Comparison of ENCODE assay signal across 11 cellular contexts in the genomic region with DNA sequence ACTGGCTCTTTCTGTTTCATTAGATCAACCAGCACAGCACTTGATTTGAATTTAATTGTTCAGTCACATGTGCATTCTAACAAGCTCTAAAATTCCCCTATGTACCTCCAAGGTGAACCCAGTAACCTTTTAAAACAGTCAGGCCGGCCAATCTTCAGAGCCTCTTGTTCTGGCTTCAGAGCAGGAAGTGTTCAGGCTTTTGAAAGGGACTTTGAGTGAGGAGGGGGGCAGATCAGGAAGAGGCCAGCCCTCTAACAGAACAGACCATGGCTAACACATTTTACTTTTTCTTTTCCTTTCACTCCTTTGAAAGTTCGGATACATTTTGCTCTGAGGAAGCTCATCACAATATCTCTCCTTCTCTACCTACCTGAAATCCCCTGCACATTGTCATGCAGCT.
"Had no signal": no experiment of that assay in that cellular context is flagged by ENCODE, and none has a peak within 500 bp of the region (broad histone marks: within the 10 kb centered on the region; RNA-seq: fewer than 3 reads in every experiment).

No MANE protein-coding gene starts in this region.

- H3K27me3 ChIP-seq: breast epithelium, dorsolateral prefrontal cortex, testis had no signal

- H3K36me3 ChIP-seq: breast epithelium had no signal

- H3K4me1 ChIP-seq: breast epithelium, testis had no signal

- H3K9me3 ChIP-seq: breast epithelium, mucosa of descending colon, testis had no signal

- H3K27ac ChIP-seq: breast epithelium, dorsolateral prefrontal cortex, testis had no signal

- H3K4me3 ChIP-seq: breast epithelium, dorsolateral prefrontal cortex, lung, mucosa of descending colon, testis had no signal

- DNase-seq: activated CD4-positive, alpha-beta T cell treated with anti-CD3 and anti-CD28 coated beads, Interleukin-2, amount 50 U/mL, for 1 hour; activated CD4-positive, CD25-positive, alpha-beta regulatory T cell; dorsolateral prefrontal cortex; left colon; mucosa of descending colon; naive thymus-derived CD8-positive, alpha-beta T cell; stimulated activated CD4-positive, alpha-beta T cell treated with anti-CD3 and anti-CD28 coated beads, Interleukin-4, amount 100 ng/mL, for 1 hour; stimulated activated CD8-positive, alpha-beta memory T cell treated with anti-CD3 and anti-CD28 coated beads, Interleukin-4, amount 100 ng/mL, for 48 hours; testis had no signal
